Comparison of ENCODE assay signal across 14 cellular contexts in the genomic region with DNA sequence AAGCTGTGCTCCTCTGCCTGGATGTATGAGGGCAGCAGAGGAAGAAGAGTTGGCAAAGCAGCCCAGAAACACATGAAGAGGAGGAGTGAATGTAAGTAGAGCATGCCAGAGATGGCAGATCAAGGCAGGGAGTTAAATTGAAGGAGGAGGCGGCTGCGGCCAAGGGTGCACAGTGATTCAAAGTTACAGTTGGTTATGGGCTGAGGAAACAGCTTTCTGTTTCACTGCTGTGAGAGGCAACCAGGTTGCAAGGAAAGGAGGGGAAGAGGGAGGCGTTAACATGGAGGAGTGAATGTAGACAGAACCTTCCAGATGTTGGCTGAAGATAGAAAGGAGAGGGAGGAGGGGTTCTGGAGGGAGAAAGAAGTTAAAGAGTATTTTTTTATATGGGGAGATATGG. TPM values are rescaled to one million over a fixed set of nuclear protein-coding genes. Genes with fewer than 3 reads are reported as not detected.
"Had no signal": no experiment of that assay in that cellular context is flagged by ENCODE, and none has a peak within 500 bp of the region (broad histone marks: within the 10 kb centered on the region; RNA-seq: fewer than 3 reads in every experiment).

No MANE protein-coding gene starts in this region.

RNA-seq across cellular contexts. Expression of gene PGM5, which starts 20.5 kb away (rescaled TPM):
- total RNA-seq: natural killer cell treated with Interleukin-12 subunit alpha and Interleukin-12 subunit beta and Interleukin-15 and Interleukin-18, amount 100 ng/mL, for 72 hours had no signal

RNA-seq across cellular contexts. Expression of gene FOXD4L3, which starts 33.3 kb away (rescaled TPM):
- total RNA-seq: dermis blood vessel endothelial cell; heart right ventricle; kidney epithelial cell; left colon; lung microvascular endothelial cell; natural killer cell treated with Interleukin-12 subunit alpha and Interleukin-12 subunit beta and Interleukin-15 and Interleukin-18, amount 100 ng/mL, for 72 hours; psoas muscle; renal cortical epithelial cell; stomach; subcutaneous adipose tissue; temporal lobe; urinary bladder had no signal
- polyA plus RNA-seq: heart right ventricle, liver, ovary, stomach, urinary bladder had no signal
